ENCODE assay signal across 8 cellular contexts in the genomic region with DNA sequence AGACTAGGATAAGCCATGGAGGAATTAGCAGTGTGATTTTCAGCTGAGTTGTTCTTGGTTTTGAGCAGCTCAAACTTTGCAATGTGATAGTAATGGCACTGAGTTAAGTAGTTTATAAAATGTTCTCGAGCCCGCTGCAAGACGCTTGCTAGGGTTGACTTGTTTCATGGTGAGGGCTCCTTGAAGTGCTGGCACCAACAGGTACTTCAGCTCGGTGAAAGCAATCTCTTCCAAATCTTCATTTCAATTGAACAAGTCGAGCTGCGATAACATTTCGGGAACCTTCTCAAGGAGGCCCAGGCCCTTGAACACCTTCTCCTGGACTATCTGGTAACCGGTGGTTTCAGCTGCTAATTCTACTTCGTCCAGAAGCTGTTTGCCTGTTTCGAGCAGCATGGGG.
"Had no signal": no experiment of that assay in that cellular context is flagged by ENCODE, and none has a peak within 500 bp of the region (broad histone marks: within the 10 kb centered on the region; RNA-seq: fewer than 3 reads in every experiment).

No MANE protein-coding gene starts in this region.

- H2AFZ ChIP-seq: GM23338 had no signal

- H3K9me3 ChIP-seq: HAP-1 had no signal

- FAIRE-seq: HepG2 had no signal

- H3K27ac ChIP-seq: HL-60 had no signal

- H3K36me3 ChIP-seq: HAP-1 had no signal

- H3K4me3 ChIP-seq: GM23338, HAP-1 had no signal

- ATAC-seq: GM23338, HCT116, HepG2 had no signal

- H3K4me1 ChIP-seq: HAP-1 had no signal

- DNase-seq: H7, HFFc6, KG1 had no signal

- H3K4me2 ChIP-seq: GM23338 had no signal
